ENCODE assay signal across 1 cellular context in genomic region chr5:127892467-127893207, GRCh38.
TF ChIP-seq lines count a peak whose summit lies in the region.

No MANE protein-coding gene starts in this region.

TF ChIP-seq in HepG2, 621 proteins besides CTCF, POLR2A, EP300 and RAD21 (continued from another document):
- no peak for TF ChIP-seq IKZF5 (CRISPR knock-in tag; IDR thresholded peaks at IDR 0.05)
